Comparison of ENCODE assay signal across 17 cellular contexts in genomic region chr20:1286267-1287036, GRCh38. TPM values are rescaled to one million over a fixed set of nuclear protein-coding genes. Genes with fewer than 3 reads are reported as not detected.
DNase-seq lines count a peak whose midpoint lies in the region; ATAC-seq and TF ChIP-seq lines count a peak whose summit lies in the region.
"Had no signal": no experiment of that assay in that cellular context is flagged by ENCODE, and none has a peak within 500 bp of the region (broad histone marks: within the 10 kb centered on the region; RNA-seq: fewer than 3 reads in every experiment).

No MANE protein-coding gene starts in this region.

- intact Hi-C loops in mammary epithelial cell (cut with micrococcal nuclease), result no loop called here

- H2AFZ ChIP-seq in mammary epithelial cell (ENCODE audit: low read depth, low read length), result no peak overlapping the region

- H3K79me2 ChIP-seq in mammary epithelial cell (ENCODE audit: insufficient read depth, low read length), result no peaks in the 10 kb centered on the region

- no peaks in the 10 kb centered on the region for H3K27me3 ChIP-seq in mammary epithelial cell (ENCODE audit: insufficient read depth, low read length)
- H3K27me3 ChIP-seq: spleen had no signal

- H3K36me3 ChIP-seq in mammary epithelial cell (ENCODE audit: insufficient read depth, low read length), result no peaks in the 10 kb centered on the region
- H3K36me3 ChIP-seq: prostate gland, spleen had no signal

- in situ Hi-C loops in mammary epithelial cell (cut with MboI; ENCODE audit: low sequenced_read_pairs in 2 of 2), result no loop called here

- CTCF ChIA-PET in mammary epithelial cell (lab: Charles Lee; ENCODE audit: low non-redundant PET), result no interaction called here

- WGBS in mammary epithelial cell (ENCODE audit: low coverage, missing lambda C conversion rate), result 43% methylated on average over 9 of the region's 9 CpGs

- DNase-seq in stimulated activated CD4-positive, alpha-beta T cell treated with anti-CD3 and anti-CD28 coated beads, Interleukin-2, amount 100 ng/mL, for 4 hours (ENCODE audit: low read depth), result peak; percentile 20
- no peak for DNase-seq in stimulated activated CD4-positive, alpha-beta T cell treated with anti-CD3 and anti-CD28 coated beads, Interleukin-12 subunit alpha, Interleukin-12 subunit beta, amount 100 ng/mL, for 4 hours
- peak; percentile 23 to 38 for DNase-seq in activated CD4-positive, alpha-beta T cell treated with anti-CD3 and anti-CD28 coated beads, Interleukin-2, amount 50 U/mL, for 4 hours
- DNase-seq in NCI-H82 treated with DMSO at 0.1 percent for 48 hours (lab: John Stamatoyannopoulos, UW; ENCODE audit: unreplicated experiment), result no peak
- DNase-seq in mammary epithelial cell, result no peak
- DNase-seq in left lobe of liver (ENCODE audit: low spot score), result no peak
- DNase-seq: activated gamma-delta T cell, DMS153, HFFc6, left colon, NCI-H1092, NCI-H2171 treated with DMSO at 0.1 percent for 48 hours, NCI-H82, spleen had no signal

- H3K4me1 ChIP-seq in mammary epithelial cell (ENCODE audit: insufficient read depth, low read length), result no peaks in the 10 kb centered on the region
- H3K4me1 ChIP-seq: spleen had no signal

- no peak for ATAC-seq in left lobe of liver
- ATAC-seq: left colon had no signal

- no peaks in the 10 kb centered on the region for H4K20me1 ChIP-seq in mammary epithelial cell (ENCODE audit: insufficient read depth, low read length)

- H3K9me3 ChIP-seq in mammary epithelial cell (replicated peaks; ENCODE audit: insufficient read depth, low read length), result no peaks in the 10 kb centered on the region
- H3K9me3 ChIP-seq: prostate gland, spleen had no signal

- no peak overlapping the region for H3K4me2 ChIP-seq in mammary epithelial cell (ENCODE audit: insufficient read depth, low read depth, low read length)

- BruUV-seq in mammary epithelial cell (replicated peaks; lab: Mats Ljungman, UMichigan), result no TSS peak

- TF ChIP-seq CTCF in mammary epithelial cell (conservative IDR thresholded peaks at IDR 0.05 in 1 of 2, IDR thresholded peaks at IDR 0.05 in 1 of 2; ENCODE audit: extremely low read depth in 1 of 2, insufficient read depth in 1 of 2, low read depth in 1 of 2, low read length in 2 of 2), result no peak

- dilution Hi-C loops in mammary epithelial cell (cut with HindIII; ENCODE audit: low sequenced_read_pairs), result no loop called here

- H3K4me3 ChIP-seq in mammary epithelial cell (replicated peaks in 1 of 3; ENCODE audit: insufficient read depth in 1 of 3, low read depth in 2 of 3, low read length in 3 of 3), result no peak overlapping the region
- H3K4me3 ChIP-seq: prostate gland, spleen had no signal

- no peak overlapping the region for H3K9ac ChIP-seq in mammary epithelial cell (ENCODE audit: insufficient read depth, low read length)

- H3K27ac ChIP-seq in cingulate gyrus (ENCODE audit: low read depth, low read length) (peak overlapping the region; percentile 29), temporal lobe (ENCODE audit: low read depth, low read length) (peak overlapping the region; percentile 11), mammary epithelial cell (ENCODE audit: insufficient read depth, low read depth, low read length) (no peak overlapping the region)
- H3K27ac ChIP-seq: prostate gland, spleen had no signal

RNA-seq across cellular contexts. Expression of gene SNPH, which starts 20.4 kb away (rescaled TPM):
- total RNA-seq in temporal lobe (13.5 TPM), mammary epithelial cell (10 to 100 TPM in 1 of 2 donors, 1 to 10 TPM in 1; 7.6 to 11.2 TPM), left lobe of liver (0.20 TPM)
- polyA plus RNA-seq in mammary epithelial cell, result 0.71 TPM
- polyA minus RNA-seq in mammary epithelial cell, result 2.1 TPM

RNA-seq across cellular contexts. Expression of gene SDCBP2, which starts 42.5 kb away (rescaled TPM):
- 2.7 TPM for total RNA-seq in temporal lobe
- 10 to 100 TPM in 1 of 2 donors, 1 to 10 TPM in 1; 9.1 to 13.8 TPM for total RNA-seq in mammary epithelial cell
- 22.2 TPM for polyA plus RNA-seq in mammary epithelial cell
- not detected for polyA minus RNA-seq in mammary epithelial cell
- 6.4 TPM for total RNA-seq in left lobe of liver

Comparison
In these comparisons a context has a peak if more than half of its experiments do, and no peak if none do; other contexts are left out.
1. DNase-seq: peak in stimulated activated CD4-positive, alpha-beta T cell treated with anti-CD3 and anti-CD28 coated beads, Interleukin-2, amount 100 ng/mL, for 4 hours (single experiment) and activated CD4-positive, alpha-beta T cell treated with anti-CD3 and anti-CD28 coated beads, Interleukin-2, amount 50 U/mL, for 4 hours (2 of 2); none in stimulated activated CD4-positive, alpha-beta T cell treated with anti-CD3 and anti-CD28 coated beads, Interleukin-12 subunit alpha, Interleukin-12 subunit beta, amount 100 ng/mL, for 4 hours (single experiment), NCI-H82 treated with DMSO at 0.1 percent for 48 hours (single experiment), mammary epithelial cell (single experiment) and left lobe of liver (single experiment).